Comparison of ENCODE assay signal across 1 cellular context in the genomic region with DNA sequence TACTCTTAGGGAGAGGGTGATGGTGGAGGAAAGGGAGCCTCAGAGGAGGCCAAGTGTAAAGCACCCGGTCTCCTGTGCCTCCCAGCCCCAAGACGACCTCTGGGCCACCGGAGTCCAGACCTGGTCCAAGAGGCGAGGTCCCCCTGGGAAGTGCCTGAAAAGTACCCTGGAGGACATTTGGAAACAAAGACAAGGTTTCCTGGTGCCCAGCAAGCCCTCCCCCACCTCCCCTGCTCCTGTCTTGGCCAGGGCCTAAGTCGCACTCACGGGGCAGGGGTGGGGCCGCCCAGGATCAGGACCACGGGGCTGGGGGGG.
TF ChIP-seq lines count a peak whose summit lies in the region.

No MANE protein-coding gene starts in this region.

TF ChIP-seq in HepG2, 621 proteins besides CTCF, POLR2A, EP300 and RAD21 (continues in another document):
- no peak for TF ChIP-seq JARID2 (CRISPR knock-in tag; IDR thresholded peaks at IDR 0.05; ENCODE audit: insufficient replicate concordance)
- TF ChIP-seq MIER3 (CRISPR knock-in tag; IDR thresholded peaks at IDR 0.05; ENCODE audit: borderline replicate concordance) = no peak
- TF ChIP-seq, protein P1, sequence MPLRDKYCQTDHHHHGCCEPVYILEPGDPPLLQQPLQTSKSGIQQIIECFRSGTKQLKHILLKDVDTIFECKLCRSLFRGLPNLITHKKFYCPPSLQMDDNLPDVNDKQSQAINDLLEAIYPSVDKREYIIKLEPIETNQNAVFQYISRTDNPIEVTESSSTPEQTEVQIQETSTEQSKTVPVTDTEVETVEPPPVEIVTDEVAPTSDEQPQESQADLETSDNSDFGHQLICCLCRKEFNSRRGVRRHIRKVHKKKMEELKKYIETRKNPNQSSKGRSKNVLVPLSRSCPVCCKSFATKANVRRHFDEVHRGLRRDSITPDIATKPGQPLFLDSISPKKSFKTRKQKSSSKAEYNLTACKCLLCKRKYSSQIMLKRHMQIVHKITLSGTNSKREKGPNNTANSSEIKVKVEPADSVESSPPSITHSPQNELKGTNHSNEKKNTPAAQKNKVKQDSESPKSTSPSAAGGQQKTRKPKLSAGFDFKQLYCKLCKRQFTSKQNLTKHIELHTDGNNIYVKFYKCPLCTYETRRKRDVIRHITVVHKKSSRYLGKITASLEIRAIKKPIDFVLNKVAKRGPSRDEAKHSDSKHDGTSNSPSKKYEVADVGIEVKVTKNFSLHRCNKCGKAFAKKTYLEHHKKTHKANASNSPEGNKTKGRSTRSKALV (CRISPR knock-in tag; IDR thresholded peaks at IDR 0.05) = no peak
- no peak for TF ChIP-seq ZNF354B (CRISPR knock-in tag; IDR thresholded peaks at IDR 0.05)
- TF ChIP-seq ZNF260 (CRISPR knock-in tag; IDR thresholded peaks at IDR 0.05; ENCODE audit: borderline replicate concordance, low read depth) = no peak
- no peak for TF ChIP-seq ZNF672 (CRISPR knock-in tag; IDR thresholded peaks at IDR 0.05)
- TF ChIP-seq, protein P2, sequence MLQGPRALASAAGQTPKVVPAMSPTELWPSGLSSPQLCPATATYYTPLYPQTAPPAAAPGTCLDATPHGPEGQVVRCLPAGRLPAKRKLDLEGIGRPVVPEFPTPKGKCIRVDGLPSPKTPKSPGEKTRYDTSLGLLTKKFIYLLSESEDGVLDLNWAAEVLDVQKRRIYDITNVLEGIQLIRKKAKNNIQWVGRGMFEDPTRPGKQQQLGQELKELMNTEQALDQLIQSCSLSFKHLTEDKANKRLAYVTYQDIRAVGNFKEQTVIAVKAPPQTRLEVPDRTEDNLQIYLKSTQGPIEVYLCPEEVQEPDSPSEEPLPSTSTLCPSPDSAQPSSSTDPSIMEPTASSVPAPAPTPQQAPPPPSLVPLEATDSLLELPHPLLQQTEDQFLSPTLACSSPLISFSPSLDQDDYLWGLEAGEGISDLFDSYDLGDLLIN (CRISPR knock-in tag; IDR thresholded peaks at IDR 0.05; ENCODE audit: borderline replicate concordance) = no peak
- no peak for TF ChIP-seq SSRP1 (CRISPR knock-in tag; IDR thresholded peaks at IDR 0.05)
- no peak for TF ChIP-seq HDAC2 (CRISPR knock-in tag; IDR thresholded peaks at IDR 0.05)
- TF ChIP-seq, protein P3, sequence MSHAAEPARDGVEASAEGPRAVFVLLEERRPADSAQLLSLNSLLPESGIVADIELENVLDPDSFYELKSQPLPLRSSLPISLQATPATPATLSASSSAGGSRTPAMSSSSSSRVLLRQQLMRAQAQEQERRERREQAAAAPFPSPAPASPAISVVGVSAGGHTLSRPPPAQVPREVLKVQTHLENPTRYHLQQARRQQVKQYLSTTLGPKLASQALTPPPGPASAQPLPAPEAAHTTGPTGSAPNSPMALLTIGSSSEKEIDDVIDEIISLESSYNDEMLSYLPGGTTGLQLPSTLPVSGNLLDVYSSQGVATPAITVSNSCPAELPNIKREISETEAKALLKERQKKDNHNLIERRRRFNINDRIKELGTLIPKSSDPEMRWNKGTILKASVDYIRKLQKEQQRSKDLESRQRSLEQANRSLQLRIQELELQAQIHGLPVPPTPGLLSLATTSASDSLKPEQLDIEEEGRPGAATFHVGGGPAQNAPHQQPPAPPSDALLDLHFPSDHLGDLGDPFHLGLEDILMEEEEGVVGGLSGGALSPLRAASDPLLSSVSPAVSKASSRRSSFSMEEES (CRISPR knock-in tag; IDR thresholded peaks at IDR 0.05) = no peak
- 0 out of 2 replicates have a peak, but pooled peaks have one; percentile 19 for TF ChIP-seq MXD4 (CRISPR knock-in tag; IDR thresholded peaks at IDR 0.05)
- TF ChIP-seq SATB2 (CRISPR knock-in tag; IDR thresholded peaks at IDR 0.05) = no peak
- TF ChIP-seq, protein P4, sequence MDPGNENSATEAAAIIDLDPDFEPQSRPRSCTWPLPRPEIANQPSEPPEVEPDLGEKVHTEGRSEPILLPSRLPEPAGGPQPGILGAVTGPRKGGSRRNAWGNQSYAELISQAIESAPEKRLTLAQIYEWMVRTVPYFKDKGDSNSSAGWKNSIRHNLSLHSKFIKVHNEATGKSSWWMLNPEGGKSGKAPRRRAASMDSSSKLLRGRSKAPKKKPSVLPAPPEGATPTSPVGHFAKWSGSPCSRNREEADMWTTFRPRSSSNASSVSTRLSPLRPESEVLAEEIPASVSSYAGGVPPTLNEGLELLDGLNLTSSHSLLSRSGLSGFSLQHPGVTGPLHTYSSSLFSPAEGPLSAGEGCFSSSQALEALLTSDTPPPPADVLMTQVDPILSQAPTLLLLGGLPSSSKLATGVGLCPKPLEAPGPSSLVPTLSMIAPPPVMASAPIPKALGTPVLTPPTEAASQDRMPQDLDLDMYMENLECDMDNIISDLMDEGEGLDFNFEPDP (CRISPR knock-in tag; conservative IDR thresholded peaks at IDR 0.05) = peak; percentile 83; the same call in 1 of the 2 replicates
- TF ChIP-seq ZNF720 (CRISPR knock-in tag; IDR thresholded peaks at IDR 0.05) = no peak
- TF ChIP-seq, protein P5, sequence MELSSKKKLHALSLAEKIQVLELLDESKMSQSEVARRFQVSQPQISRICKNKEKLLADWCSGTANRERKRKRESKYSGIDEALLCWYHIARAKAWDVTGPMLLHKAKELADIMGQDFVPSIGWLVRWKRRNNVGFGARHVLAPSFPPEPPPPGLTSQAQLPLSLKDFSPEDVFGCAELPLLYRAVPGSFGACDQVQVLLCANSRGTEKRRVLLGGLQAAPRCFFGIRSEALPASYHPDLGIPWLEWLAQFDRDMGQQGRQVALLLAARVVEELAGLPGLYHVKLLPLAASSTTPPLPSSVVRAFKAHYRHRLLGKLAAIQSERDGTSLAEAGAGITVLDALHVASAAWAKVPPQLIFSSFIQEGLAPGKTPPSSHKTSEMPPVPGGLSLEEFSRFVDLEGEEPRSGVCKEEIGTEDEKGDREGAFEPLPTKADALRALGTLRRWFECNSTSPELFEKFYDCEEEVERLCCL (CRISPR knock-in tag; IDR thresholded peaks at IDR 0.05; ENCODE audit: borderline replicate concordance) = no peak
- TF ChIP-seq, protein P6, sequence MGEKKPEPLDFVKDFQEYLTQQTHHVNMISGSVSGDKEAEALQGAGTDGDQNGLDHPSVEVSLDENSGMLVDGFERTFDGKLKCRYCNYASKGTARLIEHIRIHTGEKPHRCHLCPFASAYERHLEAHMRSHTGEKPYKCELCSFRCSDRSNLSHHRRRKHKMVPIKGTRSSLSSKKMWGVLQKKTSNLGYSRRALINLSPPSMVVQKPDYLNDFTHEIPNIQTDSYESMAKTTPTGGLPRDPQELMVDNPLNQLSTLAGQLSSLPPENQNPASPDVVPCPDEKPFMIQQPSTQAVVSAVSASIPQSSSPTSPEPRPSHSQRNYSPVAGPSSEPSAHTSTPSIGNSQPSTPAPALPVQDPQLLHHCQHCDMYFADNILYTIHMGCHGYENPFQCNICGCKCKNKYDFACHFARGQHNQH (CRISPR knock-in tag; IDR thresholded peaks at IDR 0.05) = no peak
- no peak for TF ChIP-seq RFX1 (IDR thresholded peaks at IDR 0.05)
- TF ChIP-seq, protein P7, sequence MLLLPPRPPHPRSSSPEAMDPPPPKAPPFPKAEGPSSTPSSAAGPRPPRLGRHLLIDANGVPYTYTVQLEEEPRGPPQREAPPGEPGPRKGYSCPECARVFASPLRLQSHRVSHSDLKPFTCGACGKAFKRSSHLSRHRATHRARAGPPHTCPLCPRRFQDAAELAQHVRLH (CRISPR knock-in tag; IDR thresholded peaks at IDR 0.05; ENCODE audit: borderline replicate concordance, low read depth) = 0 out of 2 replicates have a peak, but pooled peaks have one; percentile 4
- TF ChIP-seq, protein P8, sequence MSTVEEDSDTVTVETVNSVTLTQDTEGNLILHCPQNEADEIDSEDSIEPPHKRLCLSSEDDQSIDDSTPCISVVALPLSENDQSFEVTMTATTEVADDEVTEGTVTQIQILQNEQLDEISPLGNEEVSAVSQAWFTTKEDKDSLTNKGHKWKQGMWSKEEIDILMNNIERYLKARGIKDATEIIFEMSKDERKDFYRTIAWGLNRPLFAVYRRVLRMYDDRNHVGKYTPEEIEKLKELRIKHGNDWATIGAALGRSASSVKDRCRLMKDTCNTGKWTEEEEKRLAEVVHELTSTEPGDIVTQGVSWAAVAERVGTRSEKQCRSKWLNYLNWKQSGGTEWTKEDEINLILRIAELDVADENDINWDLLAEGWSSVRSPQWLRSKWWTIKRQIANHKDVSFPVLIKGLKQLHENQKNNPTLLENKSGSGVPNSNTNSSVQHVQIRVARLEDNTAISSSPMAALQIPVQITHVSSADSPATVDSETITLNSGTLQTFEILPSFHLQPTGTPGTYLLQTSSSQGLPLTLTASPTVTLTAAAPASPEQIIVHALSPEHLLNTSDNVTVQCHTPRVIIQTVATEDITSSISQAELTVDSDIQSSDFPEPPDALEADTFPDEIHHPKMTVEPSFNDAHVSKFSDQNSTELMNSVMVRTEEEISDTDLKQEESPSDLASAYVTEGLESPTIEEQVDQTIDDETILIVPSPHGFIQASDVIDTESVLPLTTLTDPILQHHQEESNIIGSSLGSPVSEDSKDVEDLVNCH (CRISPR knock-in tag; IDR thresholded peaks at IDR 0.05) = no peak
- TF ChIP-seq REL (CRISPR knock-in tag; conservative IDR thresholded peaks at IDR 0.05) = no peak
- no peak for TF ChIP-seq TBX3 (IDR thresholded peaks at IDR 0.05; ENCODE audit: borderline replicate concordance)
- no peak for TF ChIP-seq XRCC5 (optimal IDR thresholded peaks at IDR 0.05; ENCODE audit: low read length)
- TF ChIP-seq ZBTB1 (CRISPR knock-in tag; IDR thresholded peaks at IDR 0.05; ENCODE audit: borderline replicate concordance) = no peak
- no peak for TF ChIP-seq TCF12 (IDR thresholded peaks at IDR 0.05)
- TF ChIP-seq TCF12 (CRISPR knock-in tag; IDR thresholded peaks at IDR 0.05) = no peak
- no peak for TF ChIP-seq ZNF253 (CRISPR knock-in tag; IDR thresholded peaks at IDR 0.05; ENCODE audit: borderline replicate concordance)
- TF ChIP-seq BRCA1 (CRISPR knock-in tag; IDR thresholded peaks at IDR 0.05) = no peak
- TF ChIP-seq GABPA (IDR thresholded peaks at IDR 0.05; ENCODE audit: low read depth, low read length) = no peak
- TF ChIP-seq GABPA (CRISPR knock-in tag; IDR thresholded peaks at IDR 0.05; ENCODE audit: low read depth) = no peak
- no peak for TF ChIP-seq FOXC1 (CRISPR knock-in tag; IDR thresholded peaks at IDR 0.05; ENCODE audit: borderline replicate concordance)
- TF ChIP-seq ZNF775 (CRISPR knock-in tag; IDR thresholded peaks at IDR 0.05; ENCODE audit: borderline replicate concordance) = no peak
- TF ChIP-seq ZNF839 (CRISPR knock-in tag; IDR thresholded peaks at IDR 0.05; ENCODE audit: borderline replicate concordance) = no peak
- TF ChIP-seq ZNF296 (CRISPR knock-in tag; conservative IDR thresholded peaks at IDR 0.05) = no peak
- no peak for TF ChIP-seq ZFY (CRISPR knock-in tag; IDR thresholded peaks at IDR 0.05)
- TF ChIP-seq ZNF615 (CRISPR knock-in tag; IDR thresholded peaks at IDR 0.05; ENCODE audit: borderline replicate concordance) = no peak
- no peak for TF ChIP-seq ZFP36L1 (CRISPR knock-in tag; IDR thresholded peaks at IDR 0.05)
- TF ChIP-seq, protein P9, sequence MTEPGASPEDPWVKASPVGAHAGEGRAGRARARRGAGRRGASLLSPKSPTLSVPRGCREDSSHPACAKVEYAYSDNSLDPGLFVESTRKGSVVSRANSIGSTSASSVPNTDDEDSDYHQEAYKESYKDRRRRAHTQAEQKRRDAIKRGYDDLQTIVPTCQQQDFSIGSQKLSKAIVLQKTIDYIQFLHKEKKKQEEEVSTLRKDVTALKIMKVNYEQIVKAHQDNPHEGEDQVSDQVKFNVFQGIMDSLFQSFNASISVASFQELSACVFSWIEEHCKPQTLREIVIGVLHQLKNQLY (CRISPR knock-in tag; IDR thresholded peaks at IDR 0.05) = no peak
- TF ChIP-seq, protein P10, sequence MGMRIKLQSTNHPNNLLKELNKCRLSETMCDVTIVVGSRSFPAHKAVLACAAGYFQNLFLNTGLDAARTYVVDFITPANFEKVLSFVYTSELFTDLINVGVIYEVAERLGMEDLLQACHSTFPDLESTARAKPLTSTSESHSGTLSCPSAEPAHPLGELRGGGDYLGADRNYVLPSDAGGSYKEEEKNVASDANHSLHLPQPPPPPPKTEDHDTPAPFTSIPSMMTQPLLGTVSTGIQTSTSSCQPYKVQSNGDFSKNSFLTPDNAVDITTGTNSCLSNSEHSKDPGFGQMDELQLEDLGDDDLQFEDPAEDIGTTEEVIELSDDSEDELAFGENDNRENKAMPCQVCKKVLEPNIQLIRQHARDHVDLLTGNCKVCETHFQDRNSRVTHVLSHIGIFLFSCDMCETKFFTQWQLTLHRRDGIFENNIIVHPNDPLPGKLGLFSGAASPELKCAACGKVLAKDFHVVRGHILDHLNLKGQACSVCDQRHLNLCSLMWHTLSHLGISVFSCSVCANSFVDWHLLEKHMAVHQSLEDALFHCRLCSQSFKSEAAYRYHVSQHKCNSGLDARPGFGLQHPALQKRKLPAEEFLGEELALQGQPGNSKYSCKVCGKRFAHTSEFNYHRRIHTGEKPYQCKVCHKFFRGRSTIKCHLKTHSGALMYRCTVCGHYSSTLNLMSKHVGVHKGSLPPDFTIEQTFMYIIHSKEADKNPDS (CRISPR knock-in tag; IDR thresholded peaks at IDR 0.05) = 0 out of 2 replicates have a peak, but pooled peaks have one; percentile 37
- TF ChIP-seq, protein P11, sequence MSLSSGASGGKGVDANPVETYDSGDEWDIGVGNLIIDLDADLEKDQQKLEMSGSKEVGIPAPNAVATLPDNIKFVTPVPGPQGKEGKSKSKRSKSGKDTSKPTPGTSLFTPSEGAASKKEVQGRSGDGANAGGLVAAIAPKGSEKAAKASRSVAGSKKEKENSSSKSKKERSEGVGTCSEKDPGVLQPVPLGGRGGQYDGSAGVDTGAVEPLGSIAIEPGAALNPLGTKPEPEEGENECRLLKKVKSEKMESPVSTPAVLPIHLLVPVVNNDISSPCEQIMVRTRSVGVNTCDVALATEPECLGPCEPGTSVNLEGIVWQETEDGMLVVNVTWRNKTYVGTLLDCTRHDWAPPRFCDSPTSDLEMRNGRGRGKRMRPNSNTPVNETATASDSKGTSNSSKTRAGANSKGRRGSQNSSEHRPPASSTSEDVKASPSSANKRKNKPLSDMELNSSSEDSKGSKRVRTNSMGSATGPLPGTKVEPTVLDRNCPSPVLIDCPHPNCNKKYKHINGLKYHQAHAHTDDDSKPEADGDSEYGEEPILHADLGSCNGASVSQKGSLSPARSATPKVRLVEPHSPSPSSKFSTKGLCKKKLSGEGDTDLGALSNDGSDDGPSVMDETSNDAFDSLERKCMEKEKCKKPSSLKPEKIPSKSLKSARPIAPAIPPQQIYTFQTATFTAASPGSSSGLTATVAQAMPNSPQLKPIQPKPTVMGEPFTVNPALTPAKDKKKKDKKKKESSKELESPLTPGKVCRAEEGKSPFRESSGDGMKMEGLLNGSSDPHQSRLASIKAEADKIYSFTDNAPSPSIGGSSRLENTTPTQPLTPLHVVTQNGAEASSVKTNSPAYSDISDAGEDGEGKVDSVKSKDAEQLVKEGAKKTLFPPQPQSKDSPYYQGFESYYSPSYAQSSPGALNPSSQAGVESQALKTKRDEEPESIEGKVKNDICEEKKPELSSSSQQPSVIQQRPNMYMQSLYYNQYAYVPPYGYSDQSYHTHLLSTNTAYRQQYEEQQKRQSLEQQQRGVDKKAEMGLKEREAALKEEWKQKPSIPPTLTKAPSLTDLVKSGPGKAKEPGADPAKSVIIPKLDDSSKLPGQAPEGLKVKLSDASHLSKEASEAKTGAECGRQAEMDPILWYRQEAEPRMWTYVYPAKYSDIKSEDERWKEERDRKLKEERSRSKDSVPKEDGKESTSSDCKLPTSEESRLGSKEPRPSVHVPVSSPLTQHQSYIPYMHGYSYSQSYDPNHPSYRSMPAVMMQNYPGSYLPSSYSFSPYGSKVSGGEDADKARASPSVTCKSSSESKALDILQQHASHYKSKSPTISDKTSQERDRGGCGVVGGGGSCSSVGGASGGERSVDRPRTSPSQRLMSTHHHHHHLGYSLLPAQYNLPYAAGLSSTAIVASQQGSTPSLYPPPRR (CRISPR knock-in tag; IDR thresholded peaks at IDR 0.05; ENCODE audit: borderline replicate concordance) = peak; percentile 51; the same call in 1 of the 2 replicates
